In genomic region chr19:2273356-2274184, GRCh38 we compare ENCODE assay signal across 1 cellular context.
TF ChIP-seq lines count a peak whose summit lies in the region.

No MANE protein-coding gene starts in this region.

TF ChIP-seq in liver, 16 proteins besides CTCF, POLR2A, EP300 and RAD21 (continued from another document):
- TF ChIP-seq ZBTB33 (IDR thresholded peaks at IDR 0.05), result no peak
- no peak for TF ChIP-seq HNF4A (conservative IDR thresholded peaks at IDR 0.05)
- TF ChIP-seq TAF1 (conservative IDR thresholded peaks at IDR 0.05), result no peak
- no peak for TF ChIP-seq FOXA2 (IDR thresholded peaks at IDR 0.05)
- TF ChIP-seq GABPA (IDR thresholded peaks at IDR 0.05 in 1 of 2, conservative IDR thresholded peaks at IDR 0.05 in 1 of 2), result peak; percentile 63 to 86
- TF ChIP-seq, protein P1, sequence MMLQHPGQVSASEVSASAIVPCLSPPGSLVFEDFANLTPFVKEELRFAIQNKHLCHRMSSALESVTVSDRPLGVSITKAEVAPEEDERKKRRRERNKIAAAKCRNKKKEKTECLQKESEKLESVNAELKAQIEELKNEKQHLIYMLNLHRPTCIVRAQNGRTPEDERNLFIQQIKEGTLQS (IDR thresholded peaks at IDR 0.05), result no peak
- TF ChIP-seq REST (IDR thresholded peaks at IDR 0.05), result no peak
- TF ChIP-seq MAX (IDR thresholded peaks at IDR 0.05), result no peak
TF ChIP-seq in liver: peak in this region for 3.
